15 cellular contexts compared by ENCODE assay signal in genomic region chr20:14664101-14664500, GRCh38.
DNase-seq lines count a peak whose midpoint lies in the region; ATAC-seq and TF ChIP-seq lines count a peak whose summit lies in the region.
"Had no signal": no experiment of that assay in that cellular context is flagged by ENCODE, and none has a peak within 500 bp of the region (broad histone marks: within the 10 kb centered on the region; RNA-seq: fewer than 3 reads in every experiment).

No MANE protein-coding gene starts in this region.

- H3K4me1 ChIP-seq in thyroid gland (peaks cover 0 to 4% of the 10 kb centered on the region in 2 donors), gastroesophageal sphincter (peaks cover 0 to 7% (median 0%) of the 10 kb centered on the region in 3 donors)

- H3K36me3 ChIP-seq in thyroid gland (no peaks in the 10 kb centered on the region), gastroesophageal sphincter (no peaks in the 10 kb centered on the region)

- no peak for ATAC-seq in gastroesophageal sphincter
- ATAC-seq: GM23338, HCT116 had no signal

- TF ChIP-seq EP300 in gastroesophageal sphincter (IDR thresholded peaks at IDR 0.05) = no peak

- TF ChIP-seq POLR2A in thyroid gland (IDR thresholded peaks at IDR 0.05) = no peak
- TF ChIP-seq POLR2A in gastroesophageal sphincter (IDR thresholded peaks at IDR 0.05) = no peak

- no peak overlapping the region for H3K27ac ChIP-seq in thyroid gland
- no peak overlapping the region for H3K27ac ChIP-seq in gastroesophageal sphincter
- H3K27ac ChIP-seq in coronary artery = no peak overlapping the region
- H3K27ac ChIP-seq: C4-2B had no signal

- H3K27me3 ChIP-seq in thyroid gland (no peaks in the 10 kb centered on the region), gastroesophageal sphincter (no peaks in the 10 kb centered on the region)

- intact Hi-C loops in thyroid gland (cut with DNase I) = no loop called here

- DNase-seq in NCI-H446 treated with DMSO at 0.1 percent for 48 hours (lab: John Stamatoyannopoulos, UW) (peak; percentile 32), cerebellum (ENCODE audit: low spot score) (peak; percentile 33), left kidney (ENCODE audit: low read depth, low spot score) (peak; percentile 2), thyroid gland (peak; percentile 45 to 54), coronary artery (ENCODE audit: low spot score) (no peak), NCI-H1105 (lab: John Stamatoyannopoulos, UW) (no peak)
- DNase-seq: ACHN; Caco-2; CD4-positive, alpha-beta T cell; GDM1; HFFc6 had no signal

- H3K4me3 ChIP-seq in thyroid gland (replicated peaks in 1 of 3) = no peak overlapping the region
- no peak overlapping the region for H3K4me3 ChIP-seq in gastroesophageal sphincter
- no peak overlapping the region for H3K4me3 ChIP-seq in coronary artery
- H3K4me3 ChIP-seq: GM23338 had no signal

- 11 to 20% methylated on average over 3 of the region's 3 CpGs for WGBS in thyroid gland, 2 donors
- WGBS in gastroesophageal sphincter (ENCODE audit: low coverage in 1 of 2), 2 donors = 23 to 38% methylated on average over 3 of the region's 3 CpGs

- H3K9me3 ChIP-seq in thyroid gland (no peaks in the 10 kb centered on the region), gastroesophageal sphincter (no peaks in the 10 kb centered on the region)
- H3K9me3 ChIP-seq: Caco-2 had no signal

- TF ChIP-seq CTCF in thyroid gland (IDR thresholded peaks at IDR 0.05) = no peak
- TF ChIP-seq CTCF in gastroesophageal sphincter (IDR thresholded peaks at IDR 0.05) = no peak
- TF ChIP-seq CTCF in coronary artery (IDR thresholded peaks at IDR 0.05) = no peak

Comparison
In these comparisons a context has a peak if more than half of its experiments do, and no peak if none do; other contexts are left out.
1. DNase-seq: peak in NCI-H446 treated with DMSO at 0.1 percent for 48 hours (single experiment), cerebellum (single experiment), left kidney (single experiment) and thyroid gland (2 of 2); none in coronary artery (single experiment) and NCI-H1105 (single experiment).